In the genomic region with DNA sequence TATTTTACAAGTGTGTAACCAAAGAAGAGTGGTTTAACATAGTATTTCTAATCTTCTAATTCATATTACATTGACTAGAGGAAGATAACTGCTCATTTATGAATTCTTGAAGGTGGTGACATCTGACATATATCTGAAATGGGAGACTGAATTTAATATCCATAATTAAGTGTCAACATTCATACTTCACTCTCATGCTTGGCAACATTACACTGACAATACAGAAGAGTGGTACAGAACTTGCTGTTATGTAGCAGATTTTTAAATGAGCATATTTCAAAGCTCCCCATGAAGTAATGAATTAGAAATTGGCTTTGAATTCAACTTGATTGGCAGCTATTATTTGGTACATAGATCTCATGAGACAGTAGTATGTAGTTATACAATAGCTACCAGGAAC, we compare ENCODE assay signal across 8 cellular contexts.
"Had no signal": no experiment of that assay in that cellular context is flagged by ENCODE, and none has a peak within 500 bp of the region (broad histone marks: within the 10 kb centered on the region; RNA-seq: fewer than 3 reads in every experiment).

No MANE protein-coding gene starts in this region.

- H3K4me3 ChIP-seq: GM23248, GM23338, HAP-1 had no signal

- H3K9ac ChIP-seq: GM23248 had no signal

- H3K9me3 ChIP-seq: HAP-1 had no signal

- H3K4me2 ChIP-seq: GM23338 had no signal

- H3K36me3 ChIP-seq: HAP-1 had no signal

- H2AFZ ChIP-seq: GM23248, GM23338 had no signal

- H3K27ac ChIP-seq: GM23248 had no signal

- DNase-seq: GM23248, GOT3, H7, H9, HCEC 1CT, HFFc6 had no signal
